9 cellular contexts compared by ENCODE assay signal in genomic region chr17:73650147-73650546, GRCh38. TPM values are rescaled to one million over a fixed set of nuclear protein-coding genes. Genes with fewer than 3 reads are reported as not detected.
DNase-seq lines count a peak whose midpoint lies in the region; ATAC-seq and TF ChIP-seq lines count a peak whose summit lies in the region.
"Had no signal": no experiment of that assay in that cellular context is flagged by ENCODE, and none has a peak within 500 bp of the region (broad histone marks: within the 10 kb centered on the region; RNA-seq: fewer than 3 reads in every experiment).

No MANE protein-coding gene starts in this region.

- H3K9me3 ChIP-seq in neural progenitor cell (ENCODE audit: low read depth) = no peaks in the 10 kb centered on the region

- H3K27me3 ChIP-seq in dorsolateral prefrontal cortex = peaks cover 0 to 3% (median 0%) of the 10 kb centered on the region in 45 donors
- H3K27me3 ChIP-seq in neural progenitor cell = peaks cover 25% of the 10 kb centered on the region
- H3K27me3 ChIP-seq in brain microvascular endothelial cell (replicated peaks) = peaks cover 14% of the 10 kb centered on the region

- no peak overlapping the region for H3K4me3 ChIP-seq in dorsolateral prefrontal cortex
- no peak overlapping the region for H3K4me3 ChIP-seq in neural progenitor cell
- H3K4me3 ChIP-seq in brain microvascular endothelial cell (ENCODE audit: low read depth, low read length) = no peak overlapping the region

- H3K79me2 ChIP-seq in neural progenitor cell (ENCODE audit: low read depth) = no peaks in the 10 kb centered on the region

- H3K4me3 Mint-ChIP-seq in neural progenitor cell = no peak overlapping the region

- H4K20me1 ChIP-seq in neural progenitor cell (ENCODE audit: low read depth) = no peaks in the 10 kb centered on the region

- H3K4me1 Mint-ChIP-seq in neural progenitor cell = peaks cover 33% of the 10 kb centered on the region

- DNase-seq in NCI-H1436 (lab: John Stamatoyannopoulos, UW) (peak; percentile 41), NCI-H1436 treated with DMSO at 0.1 percent for 48 hours (lab: John Stamatoyannopoulos, UW) (no peak), NCI-H526 treated with DMSO at 0.1 percent for 48 hours (lab: John Stamatoyannopoulos, UW) (peak; percentile 37), dorsolateral prefrontal cortex (no peak), neural progenitor cell (ENCODE audit: low spot score) (peak; percentile 64), GF-D8 (lab: John Stamatoyannopoulos, UW) (no peak), brain microvascular endothelial cell (no peak)
- DNase-seq: NCI-H187 had no signal

- ATAC-seq in HG02763 (IDR thresholded peaks at IDR 0.05; ENCODE audit: unreplicated experiment) = no peak

- H3K27me3 Mint-ChIP-seq in neural progenitor cell (ENCODE audit: insufficient read depth, low read depth) = peaks cover 6% of the 10 kb centered on the region

- no peaks in the 10 kb centered on the region for H3K36me3 ChIP-seq in neural progenitor cell
- no peaks in the 10 kb centered on the region for H3K36me3 ChIP-seq in brain microvascular endothelial cell (replicated peaks)

- TF ChIP-seq CTCF in dorsolateral prefrontal cortex (IDR thresholded peaks at IDR 0.05 in 54 of 56, conservative IDR thresholded peaks at IDR 0.05 in 2 of 56; ENCODE audit: low read depth in 1 of 56, partially characterized antibody in 56 of 56) (peak in 44 of 56 donors; percentile 14 to 58 (median 36)), neural progenitor cell (IDR thresholded peaks at IDR 0.05) (peak; percentile 66), brain microvascular endothelial cell (IDR thresholded peaks at IDR 0.05; ENCODE audit: low read depth, low read length, missing control alignments) (no peak)

- in situ Hi-C loops in brain microvascular endothelial cell (cut with HindIII; ENCODE audit: low pct_ligation_motif_present, low sequenced_read_pairs) = no loop called here

- intact Hi-C loops in dorsolateral prefrontal cortex (cut with DNase I) = no loop called here

- H3K27ac ChIP-seq in dorsolateral prefrontal cortex = no peak overlapping the region
- H3K27ac ChIP-seq in neural progenitor cell = no peak overlapping the region
- H3K27ac ChIP-seq in brain microvascular endothelial cell = no peak overlapping the region

- peaks cover 7% of the 10 kb centered on the region for H3K36me3 Mint-ChIP-seq in neural progenitor cell

- H3K9ac ChIP-seq in neural progenitor cell = no peak overlapping the region

- peaks cover 29% of the 10 kb centered on the region for H3F3A ChIP-seq in neural progenitor cell (ENCODE audit: low read depth)

- peaks cover 27% of the 10 kb centered on the region for H3K4me1 ChIP-seq in neural progenitor cell

- H3K9me3 Mint-ChIP-seq in neural progenitor cell = peaks cover 15% of the 10 kb centered on the region

- H2AFZ ChIP-seq in neural progenitor cell (replicated peaks) = no peak overlapping the region

- no peak overlapping the region for H3K4me2 ChIP-seq in neural progenitor cell

- peak overlapping the region; percentile 31 for H3K27ac Mint-ChIP-seq in neural progenitor cell

RNA-seq across cellular contexts. Expression of gene SDK2, which starts 5.9 kb away (rescaled TPM):
- total RNA-seq in dorsolateral prefrontal cortex (10 to 100 TPM in 16 of 120 experiments, 1 to 10 TPM in 104; 4.6 to 13.3 (median 8.1) TPM), neural progenitor cell (ENCODE audit: low replicate concordance) (15.3 and 39.9 TPM in 2 replicates)

Comparison
In these comparisons a context has a peak if more than half of its experiments do, and no peak if none do; other contexts are left out.
1. DNase-seq: peak in NCI-H1436 (single experiment), NCI-H526 treated with DMSO at 0.1 percent for 48 hours (single experiment) and neural progenitor cell (single experiment); none in NCI-H1436 treated with DMSO at 0.1 percent for 48 hours (single experiment), dorsolateral prefrontal cortex (0 of 10), GF-D8 (single experiment) and brain microvascular endothelial cell (single experiment).